In the genomic region with DNA sequence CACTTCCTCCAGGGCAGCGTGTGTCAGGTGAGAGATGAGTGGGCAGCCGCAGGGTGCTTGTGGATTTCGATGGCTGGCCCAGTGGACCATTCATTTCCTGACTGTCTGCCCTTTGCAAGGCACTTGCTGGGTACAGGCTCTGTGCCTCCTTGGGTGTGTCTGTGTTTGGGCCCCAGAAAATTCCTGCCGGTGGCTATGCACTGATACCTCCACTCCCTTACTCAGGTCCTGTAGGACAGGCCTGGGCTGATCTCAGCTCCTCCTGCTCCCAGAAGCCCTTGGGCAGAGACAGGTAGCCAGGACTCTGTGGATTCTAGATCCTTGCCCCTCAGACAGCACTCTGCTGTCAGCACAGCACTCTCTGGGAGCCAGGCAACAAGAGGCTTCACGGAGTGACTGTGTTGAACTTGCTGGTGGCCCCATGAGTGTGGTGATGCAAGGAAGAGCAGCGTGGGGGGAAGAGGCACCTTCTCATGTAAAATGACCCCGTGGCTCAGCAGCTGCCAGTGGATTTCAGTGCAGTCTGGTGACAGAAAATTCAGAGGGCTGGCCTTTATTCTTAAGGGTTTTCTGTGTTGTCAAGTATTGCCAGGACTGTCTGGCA, we compare ENCODE assay signal across 13 cellular contexts. TPM values are rescaled to one million over a fixed set of nuclear protein-coding genes. Genes with fewer than 3 reads are reported as not detected.
DNase-seq lines count a peak whose midpoint lies in the region; ATAC-seq, FAIRE-seq and TF ChIP-seq lines count a peak whose summit lies in the region.
"Had no signal": no experiment of that assay in that cellular context is flagged by ENCODE, and none has a peak within 500 bp of the region (broad histone marks: within the 10 kb centered on the region; RNA-seq: fewer than 3 reads in every experiment).

No MANE protein-coding gene starts in this region.

- dilution Hi-C loops in keratinocyte (cut with MboI; ENCODE audit: extremely low pct_ligation_motif_present, low sequenced_read_pairs): no loop called here

- H3K27ac ChIP-seq in SJCRH30 (peak overlapping the region; percentile 46), keratinocyte (ENCODE audit: control insufficient read depth, insufficient read depth, low read length) (peak overlapping the region; percentile 41), upper lobe of right lung (no peak overlapping the region)
- H3K27ac ChIP-seq: C4-2B, prostate gland, testis had no signal

- peaks cover 21% of the 10 kb centered on the region for H4K20me1 ChIP-seq in keratinocyte (ENCODE audit: control insufficient read depth, extremely low read depth, insufficient read depth, low read length)

- H3K36me3 ChIP-seq in SJCRH30: peaks cover 33% of the 10 kb centered on the region
- H3K36me3 ChIP-seq in keratinocyte (ENCODE audit: control insufficient read depth in 2 of 2, extremely low read depth in 1 of 2, insufficient read depth in 2 of 2, low read length in 2 of 2): peaks cover 21% of the 10 kb centered on the region in 2 experiments
- peaks cover 41% of the 10 kb centered on the region for H3K36me3 ChIP-seq in upper lobe of right lung

- FAIRE-seq in keratinocyte (lab: Jason Lieb, UNC): peak; percentile 94

- no peak for ATAC-seq in Right ventricle myocardium inferior
- no peak for ATAC-seq in left ventricle myocardium superior
- peak; percentile 3 for ATAC-seq in upper lobe of right lung
- ATAC-seq in GM21360 (IDR thresholded peaks at IDR 0.05; ENCODE audit: unreplicated experiment): no peak

- TF ChIP-seq CTCF in keratinocyte (optimal IDR thresholded peaks at IDR 0.05 in 1 of 3, IDR thresholded peaks at IDR 0.05 in 1 of 3, conservative IDR thresholded peaks at IDR 0.05 in 1 of 3; ENCODE audit: extremely low read depth in 1 of 3, insufficient read depth in 2 of 3, low read length in 3 of 3): no peak
- TF ChIP-seq CTCF in upper lobe of right lung (IDR thresholded peaks at IDR 0.05): no peak

- H3K4me1 ChIP-seq in SJCRH30 (peaks cover 53% of the 10 kb centered on the region), keratinocyte (ENCODE audit: control insufficient read depth, extremely low read depth, insufficient read depth, low read length) (peaks cover 34% of the 10 kb centered on the region), upper lobe of right lung (peaks cover 53% of the 10 kb centered on the region)
- H3K4me1 ChIP-seq: testis had no signal

- DNase-seq in Right ventricle myocardium inferior (ENCODE audit: missing footprints) (peak; percentile 9), left ventricle myocardium superior (no peak), SJCRH30 (peak; percentile 93 to 98), keratinocyte (ENCODE audit: low read depth, low spot score) (no peak), upper lobe of right lung (no peak), posterior vena cava (ENCODE audit: low spot score) (no peak), midbrain (lab: John Stamatoyannopoulos, UW) (no peak)
- DNase-seq: dermis blood vessel endothelial cell, glutamatergic neuron, testis had no signal

- peak overlapping the region; percentile 67 for H3K4me2 ChIP-seq in keratinocyte (ENCODE audit: control insufficient read depth, extremely low read depth, insufficient read depth, low read depth, low read length)

- no peak overlapping the region for H2AFZ ChIP-seq in keratinocyte (ENCODE audit: control insufficient read depth, low read length)

- H3K9me1 ChIP-seq in keratinocyte (ENCODE audit: control insufficient read depth, extremely low read depth, insufficient read depth, low read length): peaks cover 19% of the 10 kb centered on the region

- peaks cover 34% of the 10 kb centered on the region for H3K79me2 ChIP-seq in keratinocyte (ENCODE audit: control insufficient read depth, insufficient read depth, low read length)

- H3K27me3 ChIP-seq in SJCRH30 (no peaks in the 10 kb centered on the region), keratinocyte (ENCODE audit: control insufficient read depth, extremely low read depth, insufficient read depth, low read length) (no peaks in the 10 kb centered on the region), upper lobe of right lung (no peaks in the 10 kb centered on the region)
- H3K27me3 ChIP-seq: testis had no signal

- intact Hi-C loops in Right ventricle myocardium inferior (cut with DNase I) (no loop called here), left ventricle myocardium superior (cut with micrococcal nuclease) (no loop called here), upper lobe of right lung (cut with DNase I) (no loop called here), posterior vena cava (cut with DNase I) (no loop called here)

- peak overlapping the region; percentile 35 for H3K9ac ChIP-seq in keratinocyte (ENCODE audit: control insufficient read depth, extremely low read depth, insufficient read depth, low read length)

- H3K4me3 ChIP-seq in SJCRH30: no peak overlapping the region
- peak overlapping the region in 1 of 3 experiments; percentile 26 for H3K4me3 ChIP-seq in keratinocyte (ENCODE audit: control insufficient read depth in 2 of 3, extremely low read depth in 1 of 3, insufficient read depth in 2 of 3, low read depth in 1 of 3, low read length in 3 of 3)
- H3K4me3 ChIP-seq in upper lobe of right lung: no peak overlapping the region
- H3K4me3 ChIP-seq: prostate gland, testis had no signal

- no peaks in the 10 kb centered on the region for H3K9me3 ChIP-seq in SJCRH30 (replicated peaks)
- no peaks in the 10 kb centered on the region for H3K9me3 ChIP-seq in keratinocyte (ENCODE audit: control insufficient read depth, low read depth, low read length)
- H3K9me3 ChIP-seq in upper lobe of right lung: no peaks in the 10 kb centered on the region
- H3K9me3 ChIP-seq: prostate gland, testis had no signal

RNA-seq across cellular contexts. Expression of gene PGS1, which starts 29.0 kb away (rescaled TPM):
- total RNA-seq in Right ventricle myocardium inferior: 16.7 TPM
- 18.3 TPM for total RNA-seq in left ventricle myocardium superior
- 59.8 and 66.2 TPM in 2 replicates for total RNA-seq in SJCRH30 (2014; rRNA removed; shearing (Covaris generic))
- 18.4 to 21.1 TPM (median 19.6 TPM) in 3 replicates for polyA plus RNA-seq in keratinocyte
- 4.4 TPM for polyA plus RNA-seq in keratinocyte (2011; ENCODE audit: low read depth)
- 9.7 and 12.4 TPM in 2 replicates for polyA plus RNA-seq in keratinocyte (2011; cell fraction: cytosol; rRNA removed)
- 57.5 and 59.6 TPM in 2 replicates for polyA plus RNA-seq in keratinocyte (2011; cell fraction: nucleus; rRNA removed)
- 13.5 TPM in 2 replicates for polyA plus RNA-seq in keratinocyte (2012; ENCODE audit: low replicate concordance)
- 19.8 to 30.5 TPM (median 23.7 TPM) in 3 replicates for polyA minus RNA-seq in keratinocyte
- polyA minus RNA-seq in keratinocyte (2011; cell fraction: cytosol; rRNA and poly(A)+ RNA removed): 16.9 TPM
- polyA minus RNA-seq in keratinocyte (2011; cell fraction: nucleus; rRNA and poly(A)+ RNA removed): 21.7 and 29.6 TPM in 2 replicates
- 95.5 TPM for total RNA-seq in upper lobe of right lung
- total RNA-seq in posterior vena cava: 10 to 100 TPM; 33.6 to 33.7 TPM

RNA-seq across cellular contexts. Expression of gene SOCS3, which starts 47.6 kb away (rescaled TPM):
- 12.2 TPM for total RNA-seq in Right ventricle myocardium inferior
- 11.1 TPM for total RNA-seq in left ventricle myocardium superior
- 27.5 and 28.9 TPM in 2 replicates for total RNA-seq in SJCRH30 (2014; rRNA removed; shearing (Covaris generic))
- 2.7 to 16.5 TPM (median 9.4 TPM) in 3 replicates for polyA plus RNA-seq in keratinocyte
- polyA plus RNA-seq in keratinocyte (2011; ENCODE audit: low read depth): 0.62 TPM
- 5.3 and 9.8 TPM in 2 replicates for polyA plus RNA-seq in keratinocyte (2011; cell fraction: cytosol; rRNA removed)
- 42.9 and 46.8 TPM in 2 replicates for polyA plus RNA-seq in keratinocyte (2011; cell fraction: nucleus; rRNA removed)
- polyA plus RNA-seq in keratinocyte (2012; ENCODE audit: low replicate concordance): 1.8 and 2.4 TPM in 2 replicates
- polyA minus RNA-seq in keratinocyte: 2.3 to 8.1 TPM (median 4.7 TPM) in 3 replicates
- 13.0 TPM for polyA minus RNA-seq in keratinocyte (2011; cell fraction: cytosol; rRNA and poly(A)+ RNA removed)
- polyA minus RNA-seq in keratinocyte (2011; cell fraction: nucleus; rRNA and poly(A)+ RNA removed): 28.2 and 31.1 TPM in 2 replicates
- 82.0 TPM for total RNA-seq in upper lobe of right lung
- total RNA-seq in posterior vena cava: 10 to 100 TPM; 47.4 to 85.2 TPM

Comparison
In these comparisons a context has a peak if more than half of its experiments do, and no peak if none do; other contexts are left out.
1. DNase-seq: peak in Right ventricle myocardium inferior (single experiment) and SJCRH30 (2 of 2); none in left ventricle myocardium superior (single experiment), keratinocyte (single experiment), upper lobe of right lung (single experiment), posterior vena cava (single experiment) and midbrain (single experiment).